In the genomic region with DNA sequence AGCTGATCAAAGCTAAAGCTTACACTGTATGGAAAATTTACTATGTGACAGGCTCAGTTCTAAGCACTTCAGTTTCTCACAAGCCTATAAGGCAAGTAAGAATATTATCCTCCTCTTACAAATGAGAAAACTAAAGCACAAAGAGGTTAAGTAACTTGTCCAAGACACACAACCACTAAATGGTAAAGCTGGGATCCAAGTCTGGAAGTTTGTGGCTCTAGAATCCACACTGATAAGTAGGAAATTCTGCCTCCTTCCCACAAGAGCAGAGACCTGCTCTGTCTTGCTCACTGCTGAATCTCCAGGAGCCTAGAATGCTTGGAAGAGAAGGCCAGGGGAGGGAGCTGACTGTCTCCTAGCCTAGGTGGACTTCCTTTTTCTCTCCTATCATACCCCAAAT, we compare ENCODE assay signal across 19 cellular contexts.
DNase-seq lines count a peak whose midpoint lies in the region; ATAC-seq, FAIRE-seq and TF ChIP-seq lines count a peak whose summit lies in the region.
"Had no signal": no experiment of that assay in that cellular context is flagged by ENCODE, and none has a peak within 500 bp of the region (broad histone marks: within the 10 kb centered on the region; RNA-seq: fewer than 3 reads in every experiment).

No MANE protein-coding gene starts in this region.

- no peak overlapping the region for H3K23ac ChIP-seq in H1 (ENCODE audit: insufficient read length)

- TF ChIP-seq RAD21 in SK-N-SH (IDR thresholded peaks at IDR 0.05; ENCODE audit: low read length) (no peak), H1 (IDR thresholded peaks at IDR 0.05 in 1 of 2, conservative IDR thresholded peaks at IDR 0.05 in 1 of 2; ENCODE audit: low read depth in 2 of 2, low read length in 2 of 2) (no peak)

- H2AK5ac ChIP-seq in H1 (ENCODE audit: low read depth, low read length): no peak overlapping the region

- H3K27me3 ChIP-seq in SK-N-SH (ENCODE audit: insufficient read depth) (no peaks in the 10 kb centered on the region), H1 (replicated peaks in 1 of 4; ENCODE audit: control insufficient read depth in 3 of 4, extremely low read depth in 1 of 4, insufficient read depth in 3 of 4, low read length in 3 of 4) (no peaks in the 10 kb centered on the region), osteoblast (ENCODE audit: insufficient read depth, low read length) (no peaks in the 10 kb centered on the region), aorta (ENCODE audit: control insufficient read depth in 1 of 2, insufficient read depth in 2 of 2, low read length in 1 of 2) (no peaks in the 10 kb centered on the region)

- no peaks in the 10 kb centered on the region for H3F3A ChIP-seq in SK-N-SH (replicated peaks; ENCODE audit: insufficient read depth)

- H3K27ac ChIP-seq in SK-N-SH (ENCODE audit: low read depth in 2 of 2, low read length in 1 of 2): no peak overlapping the region
- no peak overlapping the region for H3K27ac ChIP-seq in H1 (ENCODE audit: low read depth, low read length)
- peak overlapping the region; percentile 88 for H3K27ac ChIP-seq in osteoblast (ENCODE audit: low read depth, low read length)
- peak overlapping the region; percentile 36 to 61 for H3K27ac ChIP-seq in aorta (ENCODE audit: low read depth in 1 of 2, low read length in 2 of 2)
- H3K27ac ChIP-seq: 22Rv1, PC-9, RWPE1 had no signal

- H3K36me3 ChIP-seq in SK-N-SH (replicated peaks in 1 of 2; ENCODE audit: control insufficient read depth in 1 of 2, insufficient read depth in 2 of 2, low read length in 1 of 2) (no peaks in the 10 kb centered on the region), H1 (ENCODE audit: control insufficient read depth in 2 of 4, insufficient read depth in 4 of 4, low read length in 3 of 4) (peaks cover 0 to 6% (median 2%) of the 10 kb centered on the region in 4 experiments; a peak in 1 of 8 replicates), osteoblast (ENCODE audit: insufficient read depth, low read length) (no peaks in the 10 kb centered on the region), aorta (ENCODE audit: control insufficient read depth in 1 of 2, insufficient read depth in 2 of 2, low read length in 1 of 2) (no peaks in the 10 kb centered on the region), mucosa of descending colon (ENCODE audit: low read depth) (no peaks in the 10 kb centered on the region)

- peaks cover 2% of the 10 kb centered on the region; the same call in 1 of the 2 replicates for H3K79me1 ChIP-seq in H1 (ENCODE audit: low read depth, low read length)

- POLR2A ChIA-PET in SK-N-SH (lab: Yijun Ruan, JAX) (no interaction called here), H1 (lab: Charles Lee; ENCODE audit: partially characterized antibody) (interaction anchor here (2.5 kb wide), 2 partner anchors 12 to 59 kb away, joined by 5 to 9 read pairs; no protein-coding TSS in a partner anchor)

- peak overlapping the region; percentile 15; the same call in 1 of the 2 replicates for H4K8ac ChIP-seq in H1 (ENCODE audit: extremely low read depth, insufficient read depth, low read length)

- no peak for FAIRE-seq in H1 (lab: Jason Lieb, UNC)
- FAIRE-seq: GM19239 had no signal

- no peaks in the 10 kb centered on the region for H3K9me2 ChIP-seq in SK-N-SH

- H3K18ac ChIP-seq in H1 (ENCODE audit: extremely low read depth, low read length): no peak overlapping the region

- H3K4ac ChIP-seq in H1 (replicated peaks; ENCODE audit: insufficient read length, low read depth, low read length): peak overlapping the region; percentile 36

- H2BK15ac ChIP-seq in H1 (ENCODE audit: low read length): no peak overlapping the region

- H3K4me1 ChIP-seq in SK-N-SH (ENCODE audit: control insufficient read depth in 1 of 2, insufficient read depth in 2 of 2, low read depth in 1 of 2, low read length in 1 of 2) (peaks cover 0 to 19% of the 10 kb centered on the region in 2 experiments; a peak in 1 of 4 replicates), H1 (replicated peaks in 1 of 4; ENCODE audit: control insufficient read depth in 3 of 4, insufficient read depth in 4 of 4, low read length in 3 of 4) (peaks cover 0 to 10% (median 0%) of the 10 kb centered on the region in 4 experiments; a peak in 2 of 7 replicates), osteoblast (ENCODE audit: insufficient read depth, low read length) (peaks cover 24% of the 10 kb centered on the region), aorta (ENCODE audit: control insufficient read depth in 1 of 2, insufficient read depth in 2 of 2, low read length in 2 of 2) (peaks cover 1 to 8% of the 10 kb centered on the region in 2 donors), mucosa of descending colon (ENCODE audit: low read depth) (peaks cover 3% of the 10 kb centered on the region)
- H3K4me1 ChIP-seq: Caco-2 had no signal

- CTCF ChIA-PET in SK-N-SH (lab: Yijun Ruan, JAX): interaction anchor here (1.1 kb wide), 1 partner anchor 217 kb away, joined by 3 read pairs; no protein-coding TSS in a partner anchor
- CTCF ChIA-PET in H1 (lab: Charles Lee; ENCODE audit: partially characterized antibody): interaction anchor here (0.8 to 1.8 kb wide), 5 partner anchors 8 to 275 kb away, joined by 3 to 5 read pairs (median 4); no protein-coding TSS in a partner anchor

- H2AFZ ChIP-seq in SK-N-SH (ENCODE audit: low read depth) (no peak overlapping the region), H1 (ENCODE audit: low read length) (no peak overlapping the region), osteoblast (ENCODE audit: low read length) (no peak overlapping the region)
- H2AFZ ChIP-seq: PC-9 had no signal

- no peak for DNase-seq in SK-N-SH
- no peak for DNase-seq in H1 (ENCODE audit: low read depth in 1 of 2, low spot score in 2 of 2)
- DNase-seq in osteoblast (ENCODE audit: insufficient read length, low spot score, missing footprints): no peak
- no peak for DNase-seq in aorta
- no peak for DNase-seq in mucosa of descending colon
- no peak for DNase-seq in activated CD4-positive, CD25-positive, alpha-beta regulatory T cell treated with anti-CD3 and anti-CD28 coated beads, Interleukin-2, amount 50 U/mL, for 72 hours
- DNase-seq: Caco-2, GF-D8, Karpas-422, NCI-H1417 treated with DMSO at 0.1 percent for 48 hours, NCI-H187 treated with DMSO at 0.1 percent for 48 hours, NCI-H226, NCI-H524, PC-9 had no signal

- no peak for TF ChIP-seq POLR2A in H1 (IDR thresholded peaks at IDR 0.05; ENCODE audit: control extremely low read depth in 1 of 2, low read depth in 2 of 2, low read length in 2 of 2)

- H3K9ac ChIP-seq in SK-N-SH: no peak overlapping the region
- H3K9ac ChIP-seq in H1 (replicated peaks in 1 of 4; ENCODE audit: extremely low read depth in 1 of 4, low read depth in 3 of 4, low read length in 3 of 4): no peak overlapping the region

- H3K4me3 ChIP-seq in SK-N-SH (ENCODE audit: low read depth in 2 of 2, low read length in 1 of 2): no peak overlapping the region
- H3K4me3 ChIP-seq in H1 (ENCODE audit: extremely low read depth in 1 of 4, insufficient read depth in 2 of 4, low read depth in 3 of 4, low read length in 4 of 4): no peak overlapping the region
- H3K4me3 ChIP-seq in osteoblast (ENCODE audit: insufficient read depth, low read length): no peak overlapping the region
- H3K4me3 ChIP-seq in aorta (ENCODE audit: low read length in 2 of 2): no peak overlapping the region
- no peak overlapping the region for H3K4me3 ChIP-seq in mucosa of descending colon
- H3K4me3 ChIP-seq: PC-9 had no signal

- no peak overlapping the region for H2BK5ac ChIP-seq in H1 (ENCODE audit: low read depth, low read length)

- H3K4me2 ChIP-seq in SK-N-SH (no peak overlapping the region), H1 (ENCODE audit: insufficient read depth in 1 of 2, low read depth in 2 of 2, low read length in 2 of 2) (no peak overlapping the region), osteoblast (ENCODE audit: insufficient read depth, low read length) (peak overlapping the region; percentile 14)
- H3K4me2 ChIP-seq: PC-9 had no signal

- no peak overlapping the region for H4K91ac ChIP-seq in H1 (replicated peaks; ENCODE audit: insufficient read length, low read length)

- H2BK120ac ChIP-seq in H1 (replicated peaks; ENCODE audit: low read depth, low read length): no peak overlapping the region

- intact Hi-C loops in aorta (cut with DNase I) (loop anchor here in 1 of 2 donors (2.0 kb wide), 1 partner anchor 61 kb away; a partner anchor contains a TSS), mucosa of descending colon (cut with DNase I, micrococcal nuclease) (no loop called here)

- TF ChIP-seq EP300 in SK-N-SH (IDR thresholded peaks at IDR 0.05; ENCODE audit: borderline replicate concordance in 1 of 2, low read depth in 1 of 2, low read length in 1 of 2) (no peak), H1 (IDR thresholded peaks at IDR 0.05; ENCODE audit: borderline replicate concordance in 1 of 2, low read depth in 2 of 2, low read length in 2 of 2) (no peak)

- ATAC-seq in SK-N-SH treated with all-trans-retinoic acid at 6 μM for 48 hours (peak; percentile 44; the same call in 2 of the 3 replicates), aorta (ENCODE audit: low FRiP score) (no peak), GM19455 (IDR thresholded peaks at IDR 0.05; ENCODE audit: unreplicated experiment) (no peak), mucosa of descending colon (no peak)

- H4K20me1 ChIP-seq in SK-N-SH (ENCODE audit: insufficient read depth) (no peaks in the 10 kb centered on the region), H1 (replicated peaks in 1 of 2; ENCODE audit: control insufficient read depth in 1 of 2, insufficient read depth in 2 of 2, low read length in 2 of 2) (no peaks in the 10 kb centered on the region), osteoblast (ENCODE audit: insufficient read depth, low read length) (peaks cover 6% of the 10 kb centered on the region)

- H4K5ac ChIP-seq in H1 (ENCODE audit: insufficient read length, low read depth, low read length): no peak overlapping the region

- H3K79me2 ChIP-seq in SK-N-SH (ENCODE audit: insufficient read depth) (peaks cover 39% of the 10 kb centered on the region), H1 (ENCODE audit: control insufficient read depth in 1 of 2, insufficient read depth in 2 of 2, low read length in 2 of 2) (peaks cover 0 to 22% of the 10 kb centered on the region in 2 experiments; a peak in 1 of 4 replicates), osteoblast (ENCODE audit: insufficient read depth, low read length) (peaks cover 39% of the 10 kb centered on the region)

- no peak for TF ChIP-seq CTCF in SK-N-SH (IDR thresholded peaks at IDR 0.05)
- no peak for TF ChIP-seq CTCF in H1 (IDR thresholded peaks at IDR 0.05; ENCODE audit: control extremely low read depth in 1 of 3, insufficient read depth in 1 of 3, low read depth in 1 of 3, low read length in 3 of 3)
- TF ChIP-seq CTCF in osteoblast (IDR thresholded peaks at IDR 0.05; ENCODE audit: extremely low read depth, low read depth, low read length): no peak
- no peak for TF ChIP-seq CTCF in mucosa of descending colon (IDR thresholded peaks at IDR 0.05)

- no peak overlapping the region for H2BK12ac ChIP-seq in H1 (ENCODE audit: low read depth, low read length)

- H3K9me3 ChIP-seq in SK-N-SH: no peaks in the 10 kb centered on the region
- H3K9me3 ChIP-seq in H1 (ENCODE audit: insufficient read depth in 2 of 2, low read depth in 1 of 2, low read length in 1 of 2): no peaks in the 10 kb centered on the region
- H3K9me3 ChIP-seq in osteoblast (ENCODE audit: low read depth, low read length): no peaks in the 10 kb centered on the region
- H3K9me3 ChIP-seq in aorta (ENCODE audit: control insufficient read depth, low read length): no peaks in the 10 kb centered on the region
- no peaks in the 10 kb centered on the region for H3K9me3 ChIP-seq in mucosa of descending colon
- H3K9me3 ChIP-seq: Caco-2 had no signal

- H3K56ac ChIP-seq in H1 (replicated peaks; ENCODE audit: insufficient read length, low read depth, low read length): no peak overlapping the region

- H3K23me2 ChIP-seq in H1 (ENCODE audit: low read depth, low read length): no peaks in the 10 kb centered on the region

- H3K14ac ChIP-seq in H1 (ENCODE audit: insufficient read length): no peak overlapping the region

- no peak overlapping the region for H2BK20ac ChIP-seq in H1 (ENCODE audit: low read length)

Comparison
In these comparisons a context has a peak if more than half of its experiments do, and no peak if none do; other contexts are left out.
1. H3K27ac ChIP-seq: peak in osteoblast (single experiment) and aorta (2 of 2); none in SK-N-SH (0 of 2) and H1 (single experiment).